Comparison of ENCODE assay signal across 12 cellular contexts in genomic region chr10:75294031-75294437, GRCh38. TPM values are rescaled to one million over a fixed set of nuclear protein-coding genes. Genes with fewer than 3 reads are reported as not detected.
A peak's percentile ranks its signal among the peaks of the same experiment; 100 is the strongest.
DNase-seq lines count a peak whose midpoint lies in the region; ATAC-seq, FAIRE-seq and TF ChIP-seq lines count a peak whose summit lies in the region.
"Had no signal": no experiment of that assay in that cellular context is flagged by ENCODE, and none has a peak within 500 bp of the region (broad histone marks: within the 10 kb centered on the region; RNA-seq: fewer than 3 reads in every experiment).

No MANE protein-coding gene starts in this region.

- peak overlapping the region; percentile 75 for H3K27ac Mint-ChIP-seq in mesothelial cell of epicardium

- H3K4me1 Mint-ChIP-seq in mesothelial cell of epicardium, result peaks cover 13% of the 10 kb centered on the region
- H3K4me1 Mint-ChIP-seq: stimulated activated naive B cell treated with anti-CD40 and anti-IgM and Interleukin-4, amounts not matched to agents 10 μg/mL and 1 μg/mL and 100 μg/mL, for 72 hours had no signal

- H3K27me3 ChIP-seq in bronchial epithelial cell (ENCODE audit: control insufficient read depth, insufficient read depth, low read length) (no peaks in the 10 kb centered on the region), thoracic aorta (replicated peaks; ENCODE audit: insufficient read depth) (no peaks in the 10 kb centered on the region)

- H3K36me3 ChIP-seq in bronchial epithelial cell (ENCODE audit: control insufficient read depth, insufficient read depth, low read length), result no peaks in the 10 kb centered on the region
- H3K36me3 ChIP-seq in thoracic aorta, result no peaks in the 10 kb centered on the region

- H3K27ac ChIP-seq in thoracic aorta, result peak overlapping the region; percentile 87 to 95
- H3K27ac ChIP-seq: 22Rv1 had no signal

- no peaks in the 10 kb centered on the region for H3K36me3 Mint-ChIP-seq in mesothelial cell of epicardium
- H3K36me3 Mint-ChIP-seq: stimulated activated naive B cell treated with anti-CD40 and anti-IgM and Interleukin-4, amounts not matched to agents 10 μg/mL and 1 μg/mL and 100 μg/mL, for 72 hours had no signal

- DNase-seq in DMS53 (lab: John Stamatoyannopoulos, UW) (peak; percentile 19), DMS53 treated with DMSO at 0.1 percent for 48 hours (lab: John Stamatoyannopoulos, UW; ENCODE audit: unreplicated experiment) (no peak), bronchial epithelial cell (ENCODE audit: low read depth) (peak; percentile 18), mesothelial cell of epicardium (ENCODE audit: low spot score in 2 of 2, unreplicated experiment in 2 of 2) (no peak), thoracic aorta (ENCODE audit: low spot score) (no peak), NCI-H2029 (lab: John Stamatoyannopoulos, UW) (no peak), amniotic stem cell (lab: John Stamatoyannopoulos, UW) (no peak)
- DNase-seq: Kasumi-1; stimulated activated naive B cell treated with anti-CD40 and anti-IgM and Interleukin-4, amounts not matched to agents 10 μg/mL and 1 μg/mL and 100 μg/mL, for 72 hours had no signal

- ATAC-seq in thoracic aorta (ENCODE audit: insufficient number of reproducible peaks, low FRiP score, low read depth) (no peak), GM18907 (IDR thresholded peaks at IDR 0.05; ENCODE audit: unreplicated experiment) (no peak)

- H3K27me3 Mint-ChIP-seq in mesothelial cell of epicardium (ENCODE audit: low read depth), result peaks cover 21% of the 10 kb centered on the region

- TF ChIP-seq CTCF in bronchial epithelial cell (IDR thresholded peaks at IDR 0.05; ENCODE audit: insufficient read depth, low read length, severe bottlenecking) (no peak), mesothelial cell of epicardium (IDR thresholded peaks at IDR 0.05; ENCODE audit: unreplicated experiment) (no peak), thoracic aorta (IDR thresholded peaks at IDR 0.05) (no peak)

- no peak for FAIRE-seq in bronchial epithelial cell (lab: Jason Lieb, UNC)
- FAIRE-seq: GM12892 had no signal

- H3K4me1 ChIP-seq in thoracic aorta (ENCODE audit: control insufficient read depth in 1 of 2, low read depth in 2 of 2), result peaks cover 14 to 32% of the 10 kb centered on the region in 2 donors

- no peaks in the 10 kb centered on the region for H3K9me3 ChIP-seq in thoracic aorta

- no peak overlapping the region for H3K4me3 ChIP-seq in bronchial epithelial cell (ENCODE audit: low read depth, low read length)
- H3K4me3 ChIP-seq in thoracic aorta, result peak overlapping the region; percentile 74

- peak overlapping the region; percentile 55 for H3K4me3 Mint-ChIP-seq in mesothelial cell of epicardium

- H3K9me3 Mint-ChIP-seq in mesothelial cell of epicardium, result peaks cover 9% of the 10 kb centered on the region

RNA-seq across cellular contexts. Expression of gene COMTD1, which starts 58.3 kb away (rescaled TPM):
- total RNA-seq in bronchial epithelial cell, result 11.8 and 21.6 TPM in 2 replicates
- 13.9 to 14.7 TPM (median 13.9 TPM) in 3 replicates for total RNA-seq in mesothelial cell of epicardium
- total RNA-seq in thoracic aorta, result 10 to 100 TPM; 19.0 to 35.6 TPM

Comparison
In these comparisons a context has a peak if more than half of its experiments do, and no peak if none do; other contexts are left out.
1. DNase-seq: peak in DMS53 (single experiment) and bronchial epithelial cell (single experiment); none in DMS53 treated with DMSO at 0.1 percent for 48 hours (single experiment), mesothelial cell of epicardium (0 of 2), thoracic aorta (single experiment), NCI-H2029 (single experiment) and amniotic stem cell (single experiment).